ENCODE assay signal across 13 cellular contexts in genomic region chr6:52499026-52499425, GRCh38.
A peak's percentile ranks its signal among the peaks of the same experiment; 100 is the strongest.
DNase-seq lines count a peak whose midpoint lies in the region; ATAC-seq, FAIRE-seq and TF ChIP-seq lines count a peak whose summit lies in the region.
"Had no signal": no experiment of that assay in that cellular context is flagged by ENCODE, and none has a peak within 500 bp of the region (broad histone marks: within the 10 kb centered on the region; RNA-seq: fewer than 3 reads in every experiment).

No MANE protein-coding gene starts in this region.

- no peaks in the 10 kb centered on the region for H3K27me3 ChIP-seq in AG04450 (ENCODE audit: control insufficient read depth, insufficient read depth, low read length)
- H3K27me3 ChIP-seq in HUES6 (ENCODE audit: control insufficient read depth, insufficient read depth, low read length): no peaks in the 10 kb centered on the region
- no peaks in the 10 kb centered on the region for H3K27me3 ChIP-seq in bronchial epithelial cell (ENCODE audit: control insufficient read depth, insufficient read depth, low read length)

- POLR2A ChIA-PET in AG04450 (lab: Yijun Ruan, JAX): interaction anchor here (1.0 kb wide), 1 partner anchor 79 kb away, joined by 7 read pairs; the partner anchor contains the start of gene EFHC1
- POLR2A ChIA-PET in naive thymus-derived CD8-positive, alpha-beta T cell (lab: Charles Lee): interaction anchor here (0.6 kb wide), 1 partner anchor 150 kb away, joined by 4 read pairs; no protein-coding TSS in a partner anchor

- H3K27ac ChIP-seq in AG04450 (ENCODE audit: low read depth, low read length) (peak overlapping the region; percentile 75), HUES6 (ENCODE audit: low read depth, low read length) (0 out of 2 replicates have a peak overlapping the region, but pooled peaks have one; percentile 16)

- H3K9me3 ChIP-seq in AG04450 (ENCODE audit: control insufficient read depth, insufficient read depth, low read length) (no peaks in the 10 kb centered on the region), HUES6 (ENCODE audit: control insufficient read depth, insufficient read depth, low read depth, low read length) (peaks cover 3% of the 10 kb centered on the region; the same call in 1 of the 2 replicates)

- H3K36me3 Mint-ChIP-seq in naive B cell (peaks cover 12 to 23% of the 10 kb centered on the region in 2 donors), CD14-positive monocyte (peaks cover 28 to 32% of the 10 kb centered on the region in 2 donors)
- H3K36me3 Mint-ChIP-seq in naive thymus-derived CD8-positive, alpha-beta T cell: peaks cover 7 to 13% (median 11%) of the 10 kb centered on the region in 3 donors

- FAIRE-seq in bronchial epithelial cell (lab: Jason Lieb, UNC): peak; percentile 18

- H3K4me3 Mint-ChIP-seq in naive B cell: no peak overlapping the region
- no peak overlapping the region for H3K4me3 Mint-ChIP-seq in naive thymus-derived CD8-positive, alpha-beta T cell
- no peak overlapping the region for H3K4me3 Mint-ChIP-seq in CD14-positive monocyte
- H3K4me3 Mint-ChIP-seq: natural killer cell had no signal

- H3K9ac ChIP-seq in HUES6 (ENCODE audit: low read length): no peak overlapping the region

- no peaks in the 10 kb centered on the region for H3K27me3 Mint-ChIP-seq in naive B cell
- no peaks in the 10 kb centered on the region for H3K27me3 Mint-ChIP-seq in naive thymus-derived CD8-positive, alpha-beta T cell
- no peaks in the 10 kb centered on the region for H3K27me3 Mint-ChIP-seq in CD14-positive monocyte (ENCODE audit: low read depth in 3 of 3)

- peak overlapping the region in 5 of 6 donors; percentile 47 to 94 (median 89) for H3K27ac Mint-ChIP-seq in naive B cell
- H3K27ac Mint-ChIP-seq in naive thymus-derived CD8-positive, alpha-beta T cell: no peak overlapping the region
- no peak overlapping the region for H3K27ac Mint-ChIP-seq in CD14-positive monocyte
- H3K27ac Mint-ChIP-seq: natural killer cell had no signal

- no peak for ATAC-seq in naive B cell (ENCODE audit: low read depth in 2 of 2)
- no peak for ATAC-seq in naive thymus-derived CD8-positive, alpha-beta T cell
- ATAC-seq: natural killer cell had no signal

- H3K4me3 ChIP-seq in AG04450 (ENCODE audit: low read depth, low read length) (no peak overlapping the region), HUES6 (ENCODE audit: low read depth, low read length) (no peak overlapping the region), bronchial epithelial cell (ENCODE audit: low read depth, low read length) (no peak overlapping the region)

- peaks cover 2 to 22% (median 15%) of the 10 kb centered on the region in 3 donors for H3K4me1 Mint-ChIP-seq in naive B cell
- H3K4me1 Mint-ChIP-seq in naive thymus-derived CD8-positive, alpha-beta T cell: peaks cover 0 to 3% (median 0%) of the 10 kb centered on the region in 4 donors
- peaks cover 24% of the 10 kb centered on the region for H3K4me1 Mint-ChIP-seq in CD14-positive monocyte

- CTCF ChIA-PET in AG04450 (lab: Charles Lee): interaction anchor here (0.7 kb wide), 1 partner anchor 82 kb away, joined by 3 read pairs; no protein-coding TSS in a partner anchor

- TF ChIP-seq CTCF in AG04450 (IDR thresholded peaks at IDR 0.05; ENCODE audit: low read depth, low read length) (no peak), bronchial epithelial cell (IDR thresholded peaks at IDR 0.05; ENCODE audit: insufficient read depth, low read length, severe bottlenecking) (no peak), CD14-positive monocyte (IDR thresholded peaks at IDR 0.05) (no peak)

- no peak for DNase-seq in AG04450 (ENCODE audit: low read depth, low spot score)
- DNase-seq in bronchial epithelial cell (ENCODE audit: low read depth): peak; percentile 58
- no peak for DNase-seq in naive B cell
- no peak for DNase-seq in naive thymus-derived CD8-positive, alpha-beta T cell
- DNase-seq in CD14-positive monocyte (ENCODE audit: low spot score): no peak
- DNase-seq in NCI-H1105 treated with DMSO at 0.1 percent for 48 hours (lab: John Stamatoyannopoulos, UW): no peak
- DNase-seq in COR-L47 (lab: John Stamatoyannopoulos, UW): no peak
- DNase-seq: activated CD4-positive, alpha-beta T cell treated with anti-CD3 and anti-CD28 coated beads, Interleukin-2, amount 50 U/mL, for 1 hour; amygdala; glutamatergic neuron; natural killer cell; NCI-H1105 had no signal

- H3K36me3 ChIP-seq in HUES6 (ENCODE audit: control insufficient read depth, insufficient read depth, low read length) (peaks cover 9% of the 10 kb centered on the region), bronchial epithelial cell (ENCODE audit: control insufficient read depth, insufficient read depth, low read length) (no peaks in the 10 kb centered on the region)

- intact Hi-C loops in CD14-positive monocyte (cut with micrococcal nuclease): no loop called here

- H3K4me1 ChIP-seq in HUES6 (ENCODE audit: control insufficient read depth, insufficient read depth, low read length): peaks cover 29% of the 10 kb centered on the region

- H3K9me3 Mint-ChIP-seq in naive B cell (peaks cover 3 to 13% (median 5%) of the 10 kb centered on the region in 7 donors), CD14-positive monocyte (peaks cover 0 to 7% (median 6%) of the 10 kb centered on the region in 7 donors)
- H3K9me3 Mint-ChIP-seq in naive thymus-derived CD8-positive, alpha-beta T cell: peaks cover 0 to 5% (median 0%) of the 10 kb centered on the region in 9 donors
- H3K9me3 Mint-ChIP-seq: natural killer cell had no signal

Comparison
In these comparisons a context has a peak if more than half of its experiments do, and no peak if none do; other contexts are left out.
1. H3K27ac Mint-ChIP-seq: peak in naive B cell (5 of 6); none in naive thymus-derived CD8-positive, alpha-beta T cell (0 of 10) and CD14-positive monocyte (0 of 7).